3 cellular contexts compared by ENCODE assay signal in the genomic region with DNA sequence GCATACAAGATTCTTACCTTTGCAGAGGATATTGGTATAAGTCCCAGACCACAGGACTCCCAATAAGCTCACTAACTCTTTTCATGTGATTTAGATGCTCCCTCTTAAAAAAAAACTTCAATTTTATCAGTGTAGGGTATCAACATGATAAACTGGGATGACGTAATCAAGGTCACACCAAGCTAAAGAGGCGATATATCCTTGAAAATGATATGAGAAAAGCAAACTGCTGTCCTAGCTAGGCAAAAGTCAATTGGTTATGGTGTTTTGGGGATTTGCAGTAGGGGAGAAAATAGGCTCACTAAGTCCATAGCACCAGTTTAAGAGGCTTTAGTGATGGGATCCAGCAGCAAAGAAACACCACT.
TF ChIP-seq lines count a peak whose summit lies in the region.

No MANE protein-coding gene starts in this region.

TF ChIP-seq in HepG2, 621 proteins besides CTCF, POLR2A, EP300 and RAD21:
- TF ChIP-seq TARDBP (CRISPR knock-in tag; IDR thresholded peaks at IDR 0.05) (no peak), ATF7 (IDR thresholded peaks at IDR 0.05) (peak; percentile 95), ATF7 (CRISPR knock-in tag; IDR thresholded peaks at IDR 0.05) (no peak), ZNF496 (CRISPR knock-in tag; IDR thresholded peaks at IDR 0.05; ENCODE audit: insufficient replicate concordance) (no peak), CREB1 (IDR thresholded peaks at IDR 0.05) (peak; percentile 53), CREB1 (CRISPR knock-in tag; IDR thresholded peaks at IDR 0.05) (no peak), CEBPB (IDR thresholded peaks at IDR 0.05; ENCODE audit: borderline replicate concordance, low read depth, low read length) (0 out of 2 replicates have a peak, but pooled peaks have one; percentile 2)

TF ChIP-seq in IMR-90, 13 proteins besides CTCF, POLR2A, EP300 and RAD21:
- TF ChIP-seq RCOR1 (IDR thresholded peaks at IDR 0.05; ENCODE audit: insufficient replicate concordance, low read length) (no peak), CEBPB (IDR thresholded peaks at IDR 0.05; ENCODE audit: low read depth, low read length) (peak; percentile 22; the same call in 1 of the 2 replicates)

TF ChIP-seq in GM12878, 131 proteins besides CTCF, POLR2A, EP300 and RAD21:
- TF ChIP-seq FOS (IDR thresholded peaks at IDR 0.05; ENCODE audit: borderline replicate concordance, extremely low read depth, insufficient read length) = no peak
- no peak for TF ChIP-seq PAX5 (IDR thresholded peaks at IDR 0.05; ENCODE audit: borderline replicate concordance, low read depth, low read length)
- TF ChIP-seq, protein P1, sequence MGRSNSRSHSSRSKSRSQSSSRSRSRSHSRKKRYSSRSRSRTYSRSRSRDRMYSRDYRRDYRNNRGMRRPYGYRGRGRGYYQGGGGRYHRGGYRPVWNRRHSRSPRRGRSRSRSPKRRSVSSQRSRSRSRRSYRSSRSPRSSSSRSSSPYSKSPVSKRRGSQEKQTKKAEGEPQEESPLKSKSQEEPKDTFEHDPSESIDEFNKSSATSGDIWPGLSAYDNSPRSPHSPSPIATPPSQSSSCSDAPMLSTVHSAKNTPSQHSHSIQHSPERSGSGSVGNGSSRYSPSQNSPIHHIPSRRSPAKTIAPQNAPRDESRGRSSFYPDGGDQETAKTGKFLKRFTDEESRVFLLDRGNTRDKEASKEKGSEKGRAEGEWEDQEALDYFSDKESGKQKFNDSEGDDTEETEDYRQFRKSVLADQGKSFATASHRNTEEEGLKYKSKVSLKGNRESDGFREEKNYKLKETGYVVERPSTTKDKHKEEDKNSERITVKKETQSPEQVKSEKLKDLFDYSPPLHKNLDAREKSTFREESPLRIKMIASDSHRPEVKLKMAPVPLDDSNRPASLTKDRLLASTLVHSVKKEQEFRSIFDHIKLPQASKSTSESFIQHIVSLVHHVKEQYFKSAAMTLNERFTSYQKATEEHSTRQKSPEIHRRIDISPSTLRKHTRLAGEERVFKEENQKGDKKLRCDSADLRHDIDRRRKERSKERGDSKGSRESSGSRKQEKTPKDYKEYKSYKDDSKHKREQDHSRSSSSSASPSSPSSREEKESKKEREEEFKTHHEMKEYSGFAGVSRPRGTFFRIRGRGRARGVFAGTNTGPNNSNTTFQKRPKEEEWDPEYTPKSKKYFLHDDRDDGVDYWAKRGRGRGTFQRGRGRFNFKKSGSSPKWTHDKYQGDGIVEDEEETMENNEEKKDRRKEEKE (IDR thresholded peaks at IDR 0.05) = no peak
- TF ChIP-seq, protein P2, sequence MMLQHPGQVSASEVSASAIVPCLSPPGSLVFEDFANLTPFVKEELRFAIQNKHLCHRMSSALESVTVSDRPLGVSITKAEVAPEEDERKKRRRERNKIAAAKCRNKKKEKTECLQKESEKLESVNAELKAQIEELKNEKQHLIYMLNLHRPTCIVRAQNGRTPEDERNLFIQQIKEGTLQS (IDR thresholded peaks at IDR 0.05; ENCODE audit: borderline replicate concordance, extremely low read depth, low read depth, low read length) = no peak
- TF ChIP-seq, protein P3, sequence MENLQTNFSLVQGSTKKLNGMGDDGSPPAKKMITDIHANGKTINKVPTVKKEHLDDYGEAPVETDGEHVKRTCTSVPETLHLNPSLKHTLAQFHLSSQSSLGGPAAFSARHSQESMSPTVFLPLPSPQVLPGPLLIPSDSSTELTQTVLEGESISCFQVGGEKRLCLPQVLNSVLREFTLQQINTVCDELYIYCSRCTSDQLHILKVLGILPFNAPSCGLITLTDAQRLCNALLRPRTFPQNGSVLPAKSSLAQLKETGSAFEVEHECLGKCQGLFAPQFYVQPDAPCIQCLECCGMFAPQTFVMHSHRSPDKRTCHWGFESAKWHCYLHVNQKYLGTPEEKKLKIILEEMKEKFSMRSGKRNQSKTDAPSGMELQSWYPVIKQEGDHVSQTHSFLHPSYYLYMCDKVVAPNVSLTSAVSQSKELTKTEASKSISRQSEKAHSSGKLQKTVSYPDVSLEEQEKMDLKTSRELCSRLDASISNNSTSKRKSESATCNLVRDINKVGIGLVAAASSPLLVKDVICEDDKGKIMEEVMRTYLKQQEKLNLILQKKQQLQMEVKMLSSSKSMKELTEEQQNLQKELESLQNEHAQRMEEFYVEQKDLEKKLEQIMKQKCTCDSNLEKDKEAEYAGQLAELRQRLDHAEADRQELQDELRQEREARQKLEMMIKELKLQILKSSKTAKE (IDR thresholded peaks at IDR 0.05; ENCODE audit: low read depth, poor library complexity, severe bottlenecking) = no peak
- TF ChIP-seq TCF3 (IDR thresholded peaks at IDR 0.05; ENCODE audit: borderline replicate concordance, insufficient read depth, low read depth, low read length) = no peak
- TF ChIP-seq, protein P4, sequence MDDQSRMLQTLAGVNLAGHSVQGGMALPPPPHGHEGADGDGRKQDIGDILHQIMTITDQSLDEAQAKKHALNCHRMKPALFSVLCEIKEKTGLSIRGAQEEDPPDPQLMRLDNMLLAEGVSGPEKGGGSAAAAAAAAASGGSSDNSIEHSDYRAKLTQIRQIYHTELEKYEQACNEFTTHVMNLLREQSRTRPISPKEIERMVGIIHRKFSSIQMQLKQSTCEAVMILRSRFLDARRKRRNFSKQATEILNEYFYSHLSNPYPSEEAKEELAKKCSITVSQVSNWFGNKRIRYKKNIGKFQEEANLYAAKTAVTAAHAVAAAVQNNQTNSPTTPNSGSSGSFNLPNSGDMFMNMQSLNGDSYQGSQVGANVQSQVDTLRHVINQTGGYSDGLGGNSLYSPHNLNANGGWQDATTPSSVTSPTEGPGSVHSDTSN (IDR thresholded peaks at IDR 0.05; ENCODE audit: insufficient replicate concordance, low read depth, low read length) = no peak
- no peak for TF ChIP-seq LARP7 (IDR thresholded peaks at IDR 0.05)
- TF ChIP-seq CBX5 (IDR thresholded peaks at IDR 0.05; ENCODE audit: low read depth) = no peak
- TF ChIP-seq BMI1 (IDR thresholded peaks at IDR 0.05; ENCODE audit: borderline replicate concordance) = no peak
